ENCODE assay signal across 10 cellular contexts in genomic region chr17:2892305-2892971, GRCh38.
A peak's percentile ranks its signal among the peaks of the same experiment; 100 is the strongest.
DNase-seq lines count a peak whose midpoint lies in the region; TF ChIP-seq lines count a peak whose summit lies in the region.
"Had no signal": no experiment of that assay in that cellular context is flagged by ENCODE, and none has a peak within 500 bp of the region (broad histone marks: within the 10 kb centered on the region; RNA-seq: fewer than 3 reads in every experiment).

No MANE protein-coding gene starts in this region.

- no peaks in the 10 kb centered on the region for H3K36me3 ChIP-seq in osteoblast (ENCODE audit: insufficient read depth, low read length)

- peak; percentile 12 for DNase-seq in DMS79 treated with DMSO at 0.1 percent for 48 hours (lab: John Stamatoyannopoulos, UW)
- DNase-seq in DMS79 (lab: John Stamatoyannopoulos, UW), result no peak
- peak; percentile 39 for DNase-seq in NB4 (ENCODE audit: low read depth)
- peak; percentile 52 for DNase-seq in dermis blood vessel endothelial cell
- DNase-seq in osteoblast (ENCODE audit: insufficient read length, low spot score, missing footprints), result peak; percentile 94
- no peak for DNase-seq in NCI-H345 treated with DMSO at 0.1 percent for 48 hours (lab: John Stamatoyannopoulos, UW; ENCODE audit: unreplicated experiment)
- no peak for DNase-seq in iPS-NIHi7 (ENCODE audit: extremely low spot score)
- DNase-seq in HuH-7 (ENCODE audit: low spot score), result no peak
- DNase-seq: effector CD8-positive, alpha-beta T cell; T-helper 1 cell had no signal

- H3K4me2 ChIP-seq in osteoblast (ENCODE audit: insufficient read depth, low read length), result peak overlapping the region; percentile 59

- no peak for TF ChIP-seq POLR2A in NB4 (IDR thresholded peaks at IDR 0.05; ENCODE audit: extremely low read depth, insufficient read length)

- no peaks in the 10 kb centered on the region for H3K79me2 ChIP-seq in osteoblast (ENCODE audit: insufficient read depth, low read length)

- TF ChIP-seq CTCF in NB4 (IDR thresholded peaks at IDR 0.05; ENCODE audit: low read depth, low read length), result no peak
- TF ChIP-seq CTCF in osteoblast (IDR thresholded peaks at IDR 0.05; ENCODE audit: extremely low read depth, low read depth, low read length), result no peak

- peaks cover 5% of the 10 kb centered on the region for H4K20me1 ChIP-seq in osteoblast (ENCODE audit: insufficient read depth, low read length)

- no peaks in the 10 kb centered on the region for H3K9me3 ChIP-seq in osteoblast (ENCODE audit: low read depth, low read length)

- H3K4me3 ChIP-seq in NB4 (ENCODE audit: low read depth, low read length) (no peak overlapping the region), osteoblast (ENCODE audit: insufficient read depth, low read length) (no peak overlapping the region)

- H3K27ac ChIP-seq in osteoblast (ENCODE audit: low read depth, low read length), result peak overlapping the region; percentile 15

- no peak overlapping the region for H2AFZ ChIP-seq in osteoblast (ENCODE audit: low read length)

- no peaks in the 10 kb centered on the region for H3K27me3 ChIP-seq in osteoblast (ENCODE audit: insufficient read depth, low read length)

- H3K4me1 ChIP-seq in osteoblast (ENCODE audit: insufficient read depth, low read length), result peaks cover 12% of the 10 kb centered on the region

Comparison
In these comparisons a context has a peak if more than half of its experiments do, and no peak if none do; other contexts are left out.
1. DNase-seq: peak in DMS79 treated with DMSO at 0.1 percent for 48 hours (single experiment), NB4 (single experiment), dermis blood vessel endothelial cell (single experiment) and osteoblast (single experiment); none in DMS79 (single experiment), NCI-H345 treated with DMSO at 0.1 percent for 48 hours (single experiment), iPS-NIHi7 (single experiment) and HuH-7 (single experiment).